10 cellular contexts compared by ENCODE assay signal in the genomic region with DNA sequence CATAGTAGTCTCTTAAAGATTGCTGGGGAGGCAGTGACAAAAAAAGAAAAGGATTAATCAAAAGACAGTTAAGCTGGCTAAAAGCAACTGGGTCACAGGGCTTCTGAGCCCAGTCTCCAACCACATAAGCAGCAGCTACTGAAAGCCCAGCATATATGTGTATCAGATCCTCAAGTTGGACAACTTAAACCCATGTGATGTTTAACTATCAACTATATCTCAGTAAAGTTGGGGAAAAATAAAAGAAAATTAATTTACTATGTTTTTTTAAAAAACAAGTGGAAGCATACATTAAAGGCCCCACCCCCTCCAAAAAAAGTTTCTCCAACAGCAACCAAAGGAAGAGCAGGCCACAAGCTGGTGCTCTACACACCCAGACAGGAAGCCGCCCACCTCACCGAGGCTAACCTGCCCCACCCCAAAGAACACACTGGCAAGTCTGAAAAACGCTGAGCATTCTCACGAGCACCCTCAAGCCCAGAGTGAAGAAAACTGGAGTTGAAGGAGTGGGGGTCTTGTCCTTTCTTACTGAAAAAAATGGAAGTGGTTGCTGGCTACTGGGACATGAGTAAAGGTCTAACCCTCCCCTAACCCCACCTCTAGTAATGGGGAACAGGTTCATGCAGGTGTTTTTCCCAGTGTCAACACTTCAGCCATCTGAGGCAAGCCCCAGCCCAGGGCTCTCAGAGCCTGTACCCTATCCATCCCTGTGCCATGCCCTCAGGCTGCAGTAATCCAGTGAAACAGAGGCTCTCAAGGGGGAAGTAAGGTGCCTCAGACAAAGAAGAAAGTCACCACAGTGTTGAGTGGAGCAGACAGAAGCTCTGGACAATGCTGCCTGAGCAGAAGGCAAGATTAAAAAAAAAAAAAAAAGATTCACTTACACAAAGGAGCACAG.
DNase-seq lines count a peak whose midpoint lies in the region; ATAC-seq, FAIRE-seq and TF ChIP-seq lines count a peak whose summit lies in the region.
"Had no signal": no experiment of that assay in that cellular context is flagged by ENCODE, and none has a peak within 500 bp of the region (broad histone marks: within the 10 kb centered on the region; RNA-seq: fewer than 3 reads in every experiment).

No MANE protein-coding gene starts in this region.

- TF ChIP-seq POLR2A in GM12892 (IDR thresholded peaks at IDR 0.05; ENCODE audit: low read depth, low read length): no peak

- FAIRE-seq in GM12892 (lab: Jason Lieb, UNC): no peak

- peak; percentile 57 for ATAC-seq in GM18498 (IDR thresholded peaks at IDR 0.05; ENCODE audit: unreplicated experiment)
- ATAC-seq in HG03457 (IDR thresholded peaks at IDR 0.05; ENCODE audit: unreplicated experiment): no peak

- DNase-seq in T follicular helper cell (ENCODE audit: low read depth) (peak; percentile 18), activated gamma-delta T cell treated with Interleukin-2 at 50 U/mL for 16 hours (peak; percentile 65), kidney glomerular epithelial cell (lab: John Stamatoyannopoulos, UW) (no peak), NOMO-1 treated with dmso at 0.1 percent for 144 hours (lab: John Stamatoyannopoulos, UW; ENCODE audit: unreplicated experiment) (no peak), GM12892 (ENCODE audit: insufficient read length) (no peak)
- DNase-seq in stimulated activated CD4-positive, alpha-beta T cell treated with anti-CD3 and anti-CD28 coated beads, Interleukin-4, amount 100 ng/mL, for 1 hour: peak; percentile 21
- DNase-seq: NCI-H146, RPMI8226 had no signal

Comparison
In these comparisons a context has a peak if more than half of its experiments do, and no peak if none do; other contexts are left out.
1. DNase-seq: peak in T follicular helper cell (single experiment), activated gamma-delta T cell treated with Interleukin-2 at 50 U/mL for 16 hours (single experiment) and stimulated activated CD4-positive, alpha-beta T cell treated with anti-CD3 and anti-CD28 coated beads, Interleukin-4, amount 100 ng/mL, for 1 hour (single experiment); none in kidney glomerular epithelial cell (single experiment), NOMO-1 treated with dmso at 0.1 percent for 144 hours (single experiment) and GM12892 (single experiment).